Comparison of ENCODE assay signal across 2 cellular contexts in the genomic region with DNA sequence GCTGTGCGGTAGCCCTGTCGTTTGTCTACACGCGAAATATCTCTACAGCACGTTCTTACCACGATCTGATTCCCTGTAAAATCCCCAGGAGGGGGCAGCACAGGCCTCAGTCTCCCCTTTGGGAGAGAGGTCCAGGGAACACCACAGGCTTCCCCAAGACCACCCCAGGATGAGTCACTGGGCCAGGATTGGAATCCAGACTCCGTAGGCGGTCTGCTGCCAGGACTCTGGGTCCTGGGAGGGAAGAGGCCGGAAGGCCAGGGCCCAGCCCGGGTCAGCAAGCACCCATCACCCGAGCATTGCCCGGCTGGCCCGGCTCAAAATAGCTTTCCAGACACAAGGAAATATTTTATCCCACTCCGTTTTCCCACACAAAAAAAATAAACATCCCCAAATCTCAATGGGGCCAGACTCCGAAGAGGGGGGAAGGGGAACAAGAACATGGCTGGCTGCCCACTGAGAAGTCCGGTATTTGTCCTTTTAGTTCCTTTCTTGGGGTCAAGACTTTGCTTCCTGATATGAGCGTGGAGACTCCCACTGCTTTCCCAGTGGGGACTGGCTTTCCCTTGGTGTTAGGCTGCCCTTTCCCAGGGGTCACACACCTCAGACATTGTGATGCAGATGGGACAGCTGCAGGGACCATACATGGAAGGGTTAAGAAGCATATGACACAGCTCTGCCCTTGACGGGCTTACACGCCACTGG.
TF ChIP-seq lines count a peak whose summit lies in the region.

No MANE protein-coding gene starts in this region.

TF ChIP-seq in SK-N-SH, 30 proteins besides CTCF, POLR2A, EP300 and RAD21 (continued from another document):
- TF ChIP-seq, protein P1, sequence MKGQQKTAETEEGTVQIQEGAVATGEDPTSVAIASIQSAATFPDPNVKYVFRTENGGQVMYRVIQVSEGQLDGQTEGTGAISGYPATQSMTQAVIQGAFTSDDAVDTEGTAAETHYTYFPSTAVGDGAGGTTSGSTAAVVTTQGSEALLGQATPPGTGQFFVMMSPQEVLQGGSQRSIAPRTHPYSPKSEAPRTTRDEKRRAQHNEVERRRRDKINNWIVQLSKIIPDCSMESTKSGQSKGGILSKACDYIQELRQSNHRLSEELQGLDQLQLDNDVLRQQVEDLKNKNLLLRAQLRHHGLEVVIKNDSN (IDR thresholded peaks at IDR 0.05; ENCODE audit: borderline replicate concordance, low read depth), result no peak
- TF ChIP-seq RFX5 (IDR thresholded peaks at IDR 0.05; ENCODE audit: low read length) (no peak), FOSL2 (IDR thresholded peaks at IDR 0.05; ENCODE audit: borderline replicate concordance, low read depth) (no peak), FOXJ3 (CRISPR knock-in tag; IDR thresholded peaks at IDR 0.05) (no peak), TEAD4 (IDR thresholded peaks at IDR 0.05; ENCODE audit: borderline replicate concordance, insufficient read depth) (no peak), YY1 (IDR thresholded peaks at IDR 0.05; ENCODE audit: low read depth) (no peak), CHD2 (IDR thresholded peaks at IDR 0.05; ENCODE audit: low read length, partially characterized antibody) (no peak)
- TF ChIP-seq, protein P2, sequence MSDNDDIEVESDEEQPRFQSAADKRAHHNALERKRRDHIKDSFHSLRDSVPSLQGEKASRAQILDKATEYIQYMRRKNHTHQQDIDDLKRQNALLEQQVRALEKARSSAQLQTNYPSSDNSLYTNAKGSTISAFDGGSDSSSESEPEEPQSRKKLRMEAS (IDR thresholded peaks at IDR 0.05; ENCODE audit: low read depth), result no peak
- TF ChIP-seq, protein P3, sequence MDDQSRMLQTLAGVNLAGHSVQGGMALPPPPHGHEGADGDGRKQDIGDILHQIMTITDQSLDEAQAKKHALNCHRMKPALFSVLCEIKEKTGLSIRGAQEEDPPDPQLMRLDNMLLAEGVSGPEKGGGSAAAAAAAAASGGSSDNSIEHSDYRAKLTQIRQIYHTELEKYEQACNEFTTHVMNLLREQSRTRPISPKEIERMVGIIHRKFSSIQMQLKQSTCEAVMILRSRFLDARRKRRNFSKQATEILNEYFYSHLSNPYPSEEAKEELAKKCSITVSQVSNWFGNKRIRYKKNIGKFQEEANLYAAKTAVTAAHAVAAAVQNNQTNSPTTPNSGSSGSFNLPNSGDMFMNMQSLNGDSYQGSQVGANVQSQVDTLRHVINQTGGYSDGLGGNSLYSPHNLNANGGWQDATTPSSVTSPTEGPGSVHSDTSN (IDR thresholded peaks at IDR 0.05), result no peak

TF ChIP-seq in SK-N-SH treated with all-trans-retinoic acid at 6 μM for 48 hours, 23 proteins besides CTCF, POLR2A, EP300 and RAD21 (continued from another document):
- TF ChIP-seq, protein P4, sequence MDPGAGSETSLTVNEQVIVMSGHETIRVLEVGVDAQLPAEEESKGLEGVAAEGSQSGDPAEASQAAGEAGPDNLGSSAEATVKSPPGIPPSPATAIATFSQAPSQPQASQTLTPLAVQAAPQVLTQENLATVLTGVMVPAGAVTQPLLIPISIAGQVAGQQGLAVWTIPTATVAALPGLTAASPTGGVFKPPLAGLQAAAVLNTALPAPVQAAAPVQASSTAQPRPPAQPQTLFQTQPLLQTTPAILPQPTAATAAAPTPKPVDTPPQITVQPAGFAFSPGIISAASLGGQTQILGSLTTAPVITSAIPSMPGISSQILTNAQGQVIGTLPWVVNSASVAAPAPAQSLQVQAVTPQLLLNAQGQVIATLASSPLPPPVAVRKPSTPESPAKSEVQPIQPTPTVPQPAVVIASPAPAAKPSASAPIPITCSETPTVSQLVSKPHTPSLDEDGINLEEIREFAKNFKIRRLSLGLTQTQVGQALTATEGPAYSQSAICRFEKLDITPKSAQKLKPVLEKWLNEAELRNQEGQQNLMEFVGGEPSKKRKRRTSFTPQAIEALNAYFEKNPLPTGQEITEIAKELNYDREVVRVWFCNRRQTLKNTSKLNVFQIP (CRISPR knock-in tag; IDR thresholded peaks at IDR 0.05; ENCODE audit: borderline replicate concordance, low read depth), result no peak
- TF ChIP-seq SNAI2 (CRISPR knock-in tag; IDR thresholded peaks at IDR 0.05), result no peak
